9 cellular contexts compared by ENCODE assay signal in genomic region chr1:158019177-158019868, GRCh38. TPM values are rescaled to one million over a fixed set of nuclear protein-coding genes. Genes with fewer than 3 reads are reported as not detected.
DNase-seq lines count a peak whose midpoint lies in the region; ATAC-seq and TF ChIP-seq lines count a peak whose summit lies in the region.
"Had no signal": no experiment of that assay in that cellular context is flagged by ENCODE, and none has a peak within 500 bp of the region (broad histone marks: within the 10 kb centered on the region; RNA-seq: fewer than 3 reads in every experiment).

No MANE protein-coding gene starts in this region.

- TSS peak; percentile 70 for BruUV-seq in HCT116 (replicated peaks; lab: Mats Ljungman, UMichigan)

- no peaks in the 10 kb centered on the region for H3K9me3 Mint-ChIP-seq in brain
- H3K9me3 Mint-ChIP-seq in T-cell: no peaks in the 10 kb centered on the region
- no peaks in the 10 kb centered on the region for H3K9me3 Mint-ChIP-seq in activated CD4-positive, alpha-beta T cell treated with anti-CD3 and anti-CD28 coated beads, Interleukin-2, amount 10 ng/mL, durations not matched to agents 7 days and 5 days
- H3K9me3 Mint-ChIP-seq: T-helper 2 cell treated with Interferon-gamma antibody and Interleukin-4, amounts not matched to agents 5 μg/mL and 100 μg/mL, for 36 hours had no signal

- H3K27me3 Mint-ChIP-seq in brain (peaks cover 3% of the 10 kb centered on the region), T-cell (peaks cover 17 to 23% of the 10 kb centered on the region in 2 donors)
- H3K27me3 Mint-ChIP-seq in activated CD4-positive, alpha-beta T cell treated with anti-CD3 and anti-CD28 coated beads, Interleukin-2, amount 10 ng/mL, durations not matched to agents 7 days and 5 days: peaks cover 4% of the 10 kb centered on the region

- H3K36me3 Mint-ChIP-seq in brain (peaks cover 5% of the 10 kb centered on the region), T-cell (no peaks in the 10 kb centered on the region)
- no peaks in the 10 kb centered on the region for H3K36me3 Mint-ChIP-seq in activated CD4-positive, alpha-beta T cell treated with anti-CD3 and anti-CD28 coated beads, Interleukin-2, amount 10 ng/mL, durations not matched to agents 7 days and 5 days (ENCODE audit: low read depth)

- H3K27me3 ChIP-seq in HCT116 (ENCODE audit: insufficient read depth, low read length) (no peaks in the 10 kb centered on the region), iPS-18a (ENCODE audit: control insufficient read depth, insufficient read depth, low read length) (no peaks in the 10 kb centered on the region)

- H3K4me1 Mint-ChIP-seq in brain (peaks cover 95% of the 10 kb centered on the region), T-cell (no peaks in the 10 kb centered on the region)
- no peaks in the 10 kb centered on the region for H3K4me1 Mint-ChIP-seq in activated CD4-positive, alpha-beta T cell treated with anti-CD3 and anti-CD28 coated beads, Interleukin-2, amount 10 ng/mL, durations not matched to agents 7 days and 5 days

- H3K4me3 ChIP-seq in HCT116 (replicated peaks in 1 of 2; ENCODE audit: low read depth in 1 of 2, low read length in 2 of 2) (peak overlapping the region; percentile 22 to 51), iPS-18a (ENCODE audit: low read length) (peak overlapping the region; percentile 8), skin epidermis (no peak overlapping the region)

- ATAC-seq in HCT116 (peak; percentile 95), GM19328 (IDR thresholded peaks at IDR 0.05; ENCODE audit: unreplicated experiment) (no peak), T-cell (replicated peaks in 1 of 4) (no peak)

- DNase-seq in HCT116 (ENCODE audit: low read depth, low spot score) (peak; percentile 73), T-cell (no peak), NCI-H524 (lab: John Stamatoyannopoulos, UW) (no peak)
- no peak for DNase-seq in activated CD4-positive, alpha-beta T cell treated with anti-CD3 and anti-CD28 coated beads, Interleukin-2, amount 10 ng/mL, durations not matched to agents 7 days and 5 days

- no peaks in the 10 kb centered on the region for H4K20me1 ChIP-seq in HCT116 (ENCODE audit: insufficient read depth)

- H3K4me1 ChIP-seq in HCT116 (ENCODE audit: control insufficient read depth in 1 of 2, insufficient read depth in 2 of 2, low read length in 2 of 2) (peaks cover 48 to 69% of the 10 kb centered on the region in 2 experiments), iPS-18a (ENCODE audit: control insufficient read depth, low read depth, low read length) (peaks cover 63% of the 10 kb centered on the region)

- TF ChIP-seq CTCF in HCT116 (IDR thresholded peaks at IDR 0.05 in 2 of 3, conservative IDR thresholded peaks at IDR 0.05 in 1 of 3; ENCODE audit: borderline replicate concordance in 1 of 3, insufficient read depth in 1 of 3, low read depth in 2 of 3, low read length in 2 of 3): no peak
- TF ChIP-seq CTCF in brain (conservative IDR thresholded peaks at IDR 0.05): no peak

- intact Hi-C loops in HCT116 (cut with micrococcal nuclease): no loop called here

- CTCF ChIA-PET in HCT116 (lab: Charles Lee): interaction anchor here (0.6 to 2.7 kb wide), 6 partner anchors 10 to 68 kb away, joined by 3 to 15 read pairs (median 4); no protein-coding TSS in a partner anchor
- CTCF ChIA-PET in T-cell (lab: Charles Lee): no interaction called here
- CTCF ChIA-PET in activated CD4-positive, alpha-beta T cell treated with anti-CD3 and anti-CD28 coated beads, Interleukin-2, amount 10 ng/mL, durations not matched to agents 7 days and 5 days (lab: Charles Lee): no interaction called here

- peak overlapping the region; percentile 82 for H3K27ac ChIP-seq in HCT116 (ENCODE audit: low read depth, low read length)
- peak overlapping the region; percentile 85 for H3K27ac ChIP-seq in iPS-18a (ENCODE audit: low read length)
- H3K27ac ChIP-seq in skin epidermis: peak overlapping the region in 20 of 21 experiments; percentile 27 to 91 (median 76)

- H2AFZ ChIP-seq in HCT116 (ENCODE audit: low read depth, low read length, poor library complexity, severe bottlenecking): no peak overlapping the region

- peaks cover 85% of the 10 kb centered on the region for H3K79me2 ChIP-seq in HCT116 (ENCODE audit: insufficient read depth, low read length)

- POLR2A ChIA-PET in HCT116 (lab: Charles Lee) (interaction anchor here (0.7 to 1.6 kb wide), 5 partner anchors 8 to 29 kb away, joined by 3 to 11 read pairs (median 3); partner anchors contain the start of gene KIRREL1), T-cell (lab: Charles Lee) (no interaction called here)
- POLR2A ChIA-PET in activated CD4-positive, alpha-beta T cell treated with anti-CD3 and anti-CD28 coated beads, Interleukin-2, amount 10 ng/mL, durations not matched to agents 7 days and 5 days (lab: Charles Lee): no interaction called here

- TF ChIP-seq RAD21 in HCT116 (IDR thresholded peaks at IDR 0.05; ENCODE audit: low read depth): no peak

- H3K9ac ChIP-seq in HCT116 (ENCODE audit: low read length): peak overlapping the region; percentile 62
- peak overlapping the region; percentile 31 for H3K9ac ChIP-seq in iPS-18a (ENCODE audit: low read length)

- H3K27ac Mint-ChIP-seq in brain: peak overlapping the region; percentile 3 to 93 (median 71)
- no peak overlapping the region for H3K27ac Mint-ChIP-seq in T-cell
- no peak overlapping the region for H3K27ac Mint-ChIP-seq in activated CD4-positive, alpha-beta T cell treated with anti-CD3 and anti-CD28 coated beads, Interleukin-2, amount 10 ng/mL, durations not matched to agents 7 days and 5 days
- H3K27ac Mint-ChIP-seq: T-helper 2 cell treated with Interferon-gamma antibody and Interleukin-4, amounts not matched to agents 5 μg/mL and 100 μg/mL, for 36 hours had no signal

- no peak for TF ChIP-seq POLR2A in HCT116 (IDR thresholded peaks at IDR 0.05; ENCODE audit: borderline replicate concordance, extremely low read depth, insufficient read depth, insufficient read length)

- H3K9me3 ChIP-seq in HCT116 (ENCODE audit: control insufficient read depth in 1 of 2, insufficient read depth in 1 of 2, low read depth in 1 of 2, low read length in 2 of 2) (no peaks in the 10 kb centered on the region), iPS-18a (ENCODE audit: control insufficient read depth, low read depth, low read length) (no peaks in the 10 kb centered on the region)

- H3K36me3 ChIP-seq in HCT116 (ENCODE audit: control insufficient read depth in 1 of 2, insufficient read depth in 2 of 2, low read length in 2 of 2) (no peaks in the 10 kb centered on the region), iPS-18a (ENCODE audit: control insufficient read depth, low read depth, low read length) (no peaks in the 10 kb centered on the region)

- no peaks in the 10 kb centered on the region for H3K9me2 ChIP-seq in HCT116 (ENCODE audit: insufficient read depth)

- H3K4me2 ChIP-seq in HCT116 (ENCODE audit: low read length): peak overlapping the region; percentile 79

- RAD21 ChIA-PET in HCT116 (lab: Charles Lee; ENCODE audit: low non-redundant PET in 1 of 2, low total read pairs in 2 of 2, uncharacterized antibody in 2 of 2, unreplicated experiment in 2 of 2): interaction anchor here in 1 of 2 experiments (1.3 kb wide), 1 partner anchor 27 kb away, joined by 4 read pairs; no protein-coding TSS in a partner anchor

- H3K4me3 Mint-ChIP-seq in brain (peak overlapping the region in 4 of 5 experiments; percentile 20 to 43 (median 30)), T-cell (no peak overlapping the region)
- no peak overlapping the region for H3K4me3 Mint-ChIP-seq in activated CD4-positive, alpha-beta T cell treated with anti-CD3 and anti-CD28 coated beads, Interleukin-2, amount 10 ng/mL, durations not matched to agents 7 days and 5 days
- H3K4me3 Mint-ChIP-seq: T-helper 2 cell treated with Interferon-gamma antibody and Interleukin-4, amounts not matched to agents 5 μg/mL and 100 μg/mL, for 36 hours had no signal

TF ChIP-seq in HCT116, 20 proteins besides CTCF, POLR2A, EP300 and RAD21 (continues in another document):
- TF ChIP-seq ATF3 (IDR thresholded peaks at IDR 0.05) (no peak), REST (IDR thresholded peaks at IDR 0.05; ENCODE audit: low read depth) (no peak), JUND (IDR thresholded peaks at IDR 0.05) (peak; percentile 58; the same call in 1 of the 2 replicates), TCF7L2 (IDR thresholded peaks at IDR 0.05; ENCODE audit: borderline replicate concordance, extremely low read depth, insufficient read depth, insufficient read length) (no peak), FOSL1 (IDR thresholded peaks at IDR 0.05; ENCODE audit: low read depth) (peak; percentile 62), EGR1 (IDR thresholded peaks at IDR 0.05; ENCODE audit: low read depth) (no peak), ZFX (IDR thresholded peaks at IDR 0.05) (no peak)

RNA-seq across cellular contexts. Expression of gene KIRREL1, which starts 25.9 kb away (rescaled TPM):
- total RNA-seq in HCT116 (2021; ENCODE audit: unreplicated experiment) (20.0 TPM), T-cell (under 1 TPM in 3 of 5 donors, not detected in 2; 0.16 to 0.20 (median 0.19) TPM)
- 12.6 and 14.3 TPM in 2 replicates for polyA plus RNA-seq in HCT116 (2012)
- 4.0 TPM for polyA plus RNA-seq in brain (ENCODE audit: insufficient read depth, low read depth, low replicate concordance)
- not detected for total RNA-seq in activated CD4-positive, alpha-beta T cell treated with anti-CD3 and anti-CD28 coated beads, Interleukin-2, amount 10 ng/mL, durations not matched to agents 7 days and 5 days

Comparison
In these comparisons a context has a peak if more than half of its experiments do, and no peak if none do; other contexts are left out.
1. H3K4me3 ChIP-seq: peak in HCT116 (2 of 2) and iPS-18a (single experiment); none in skin epidermis (0 of 7).
2. H3K27ac Mint-ChIP-seq: peak in brain (5 of 5); none in T-cell (0 of 2) and activated CD4-positive, alpha-beta T cell treated with anti-CD3 and anti-CD28 coated beads, Interleukin-2, amount 10 ng/mL, durations not matched to agents 7 days and 5 days (single experiment).
3. H3K4me3 Mint-ChIP-seq: peak in brain (4 of 5); none in T-cell (0 of 3) and activated CD4-positive, alpha-beta T cell treated with anti-CD3 and anti-CD28 coated beads, Interleukin-2, amount 10 ng/mL, durations not matched to agents 7 days and 5 days (single experiment).
4. RNA of gene KIRREL1, which starts 25.9 kb away (total RNA-seq): 20.0 TPM in HCT116 (single experiment); 0.16 to 0.20 TPM in T-cell and not detected in activated CD4-positive, alpha-beta T cell treated with anti-CD3 and anti-CD28 coated beads, Interleukin-2, amount 10 ng/mL, durations not matched to agents 7 days and 5 days; every median in the first group is over 10 times any median in the second.
5. Peak in every context shown above with its lines, with median percentiles within 50 percentile points of each other: H3K27ac ChIP-seq.